Comparison of ENCODE assay signal across 18 cellular contexts in the genomic region with DNA sequence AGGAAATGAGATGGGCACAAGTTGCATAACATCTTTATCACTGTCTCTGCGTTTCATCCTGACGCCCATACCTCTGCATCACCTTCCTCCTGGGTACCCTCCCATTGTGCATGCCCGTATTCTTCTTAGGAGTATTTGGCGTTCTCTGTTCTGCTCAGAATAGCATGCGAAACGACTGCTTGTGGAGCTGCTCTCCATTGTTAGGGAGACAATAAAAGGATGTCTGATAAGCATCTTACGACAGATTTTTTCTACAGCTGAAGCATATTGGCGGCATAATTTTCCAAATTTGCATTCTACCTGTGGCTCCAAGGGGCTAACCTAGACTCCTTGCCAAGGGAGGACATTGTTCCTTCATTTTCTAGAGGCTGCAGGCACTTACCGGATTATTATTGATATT.
DNase-seq lines count a peak whose midpoint lies in the region; ATAC-seq, FAIRE-seq and TF ChIP-seq lines count a peak whose summit lies in the region.
"Had no signal": no experiment of that assay in that cellular context is flagged by ENCODE, and none has a peak within 500 bp of the region (broad histone marks: within the 10 kb centered on the region; RNA-seq: fewer than 3 reads in every experiment).

No MANE protein-coding gene starts in this region.

- H3K27ac Mint-ChIP-seq in MCF 10A (ENCODE audit: low read depth, unreplicated experiment), result no peak overlapping the region
- no peak overlapping the region for H3K27ac Mint-ChIP-seq in activated CD4-positive, alpha-beta T cell treated with anti-CD3 and anti-CD28 coated beads, Interleukin-2, amount 10 ng/mL, durations not matched to agents 24 days and 14 days
- H3K27ac Mint-ChIP-seq: CD8-positive, alpha-beta memory T cell had no signal

- no peaks in the 10 kb centered on the region for H3K79me2 ChIP-seq in mammary epithelial cell (ENCODE audit: insufficient read depth, low read length)

- H3K27me3 ChIP-seq in mammary epithelial cell (ENCODE audit: insufficient read depth, low read length) (no peaks in the 10 kb centered on the region), right cardiac atrium (ENCODE audit: control insufficient read depth, insufficient read depth) (no peaks in the 10 kb centered on the region)
- H3K27me3 ChIP-seq: BLaER1 had no signal

- H3K9ac ChIP-seq in mammary epithelial cell (ENCODE audit: insufficient read depth, low read length), result no peak overlapping the region
- H3K9ac ChIP-seq: BLaER1 had no signal

- H3K4me1 ChIP-seq in mammary epithelial cell (ENCODE audit: insufficient read depth, low read length), result peaks cover 8% of the 10 kb centered on the region
- peaks cover 35% of the 10 kb centered on the region for H3K4me1 ChIP-seq in A549
- no peaks in the 10 kb centered on the region for H3K4me1 ChIP-seq in right cardiac atrium (ENCODE audit: control insufficient read depth, insufficient read depth, low read length)
- H3K4me1 ChIP-seq: BLaER1, Caco-2, HAP-1 had no signal

- ATAC-seq in A549 (no peak), right cardiac atrium (peak in 1 of 2 donors; percentile 25), GM21528 (IDR thresholded peaks at IDR 0.05; ENCODE audit: low FRiP score, unreplicated experiment) (no peak)

- H3K36me3 ChIP-seq in mammary epithelial cell (ENCODE audit: insufficient read depth, low read length), result no peaks in the 10 kb centered on the region
- H3K36me3 ChIP-seq: BLaER1, HAP-1 had no signal

- CTCF ChIA-PET in mammary epithelial cell (lab: Charles Lee; ENCODE audit: low non-redundant PET), result no interaction called here
- CTCF ChIA-PET in MCF 10A (lab: Yijun Ruan, JAX), result no interaction called here
- CTCF ChIA-PET in A549 (lab: Yijun Ruan, JAX), result no interaction called here

- no peak overlapping the region for H3K4me3 Mint-ChIP-seq in MCF 10A (ENCODE audit: unreplicated experiment)
- no peak overlapping the region for H3K4me3 Mint-ChIP-seq in activated CD4-positive, alpha-beta T cell treated with anti-CD3 and anti-CD28 coated beads, Interleukin-2, amount 10 ng/mL, durations not matched to agents 24 days and 14 days
- H3K4me3 Mint-ChIP-seq: CD8-positive, alpha-beta memory T cell had no signal

- H2AFZ ChIP-seq in mammary epithelial cell (ENCODE audit: low read depth, low read length), result peak overlapping the region; percentile 64

- POLR2A ChIA-PET in MCF 10A (lab: Yijun Ruan, JAX) (no interaction called here), A549 (lab: Yijun Ruan, JAX) (no interaction called here)

- no peaks in the 10 kb centered on the region for H4K20me1 ChIP-seq in mammary epithelial cell (ENCODE audit: insufficient read depth, low read length)
- H4K20me1 ChIP-seq: BLaER1 had no signal

- peaks cover 2% of the 10 kb centered on the region for H3K4me1 Mint-ChIP-seq in MCF 10A (ENCODE audit: insufficient read depth, unreplicated experiment)
- H3K4me1 Mint-ChIP-seq in activated CD4-positive, alpha-beta T cell treated with anti-CD3 and anti-CD28 coated beads, Interleukin-2, amount 10 ng/mL, durations not matched to agents 24 days and 14 days, result no peaks in the 10 kb centered on the region
- H3K4me1 Mint-ChIP-seq: CD8-positive, alpha-beta memory T cell had no signal

- WGBS in mammary epithelial cell (ENCODE audit: low coverage, missing lambda C conversion rate), result 24% methylated on average over 9 of the region's 9 CpGs
- 92% methylated on average over 9 of the region's 9 CpGs for WGBS in A549 (ENCODE audit: missing lambda C conversion rate)
- 66% methylated on average over 9 of the region's 9 CpGs for WGBS in right cardiac atrium

- dilution Hi-C loops in mammary epithelial cell (cut with HindIII; ENCODE audit: low sequenced_read_pairs), result no loop called here

- TF ChIP-seq CTCF in mammary epithelial cell (conservative IDR thresholded peaks at IDR 0.05 in 1 of 2, IDR thresholded peaks at IDR 0.05 in 1 of 2; ENCODE audit: extremely low read depth in 1 of 2, insufficient read depth in 1 of 2, low read depth in 1 of 2, low read length in 2 of 2) (no peak), MCF 10A (IDR thresholded peaks at IDR 0.05; ENCODE audit: unreplicated experiment) (no peak), A549 (IDR thresholded peaks at IDR 0.05) (no peak)

- no peak overlapping the region for H3K4me3 ChIP-seq in mammary epithelial cell (replicated peaks in 1 of 3; ENCODE audit: insufficient read depth in 1 of 3, low read depth in 2 of 3, low read length in 3 of 3)
- H3K4me3 ChIP-seq in A549, result no peak overlapping the region
- H3K4me3 ChIP-seq in right cardiac atrium (ENCODE audit: low read length), result no peak overlapping the region
- H3K4me3 ChIP-seq: BLaER1, HAP-1 had no signal

- intact Hi-C loops in mammary epithelial cell (cut with micrococcal nuclease) (no loop called here), MCF 10A (cut with micrococcal nuclease) (no loop called here), right cardiac atrium (cut with DNase I) (loop anchor here in 1 of 4 donors (10.0 kb wide), 1 partner anchor 196 kb away; no protein-coding TSS in a partner anchor)
- intact Hi-C loops in activated CD4-positive, alpha-beta T cell treated with anti-CD3 and anti-CD28 coated beads, Interleukin-2, amount 10 ng/mL, durations not matched to agents 24 days and 14 days (cut with micrococcal nuclease), result no loop called here

- DNase-seq in mammary epithelial cell (no peak), MCF 10A (ENCODE audit: unreplicated experiment) (no peak), A549 (ENCODE audit: low read depth in 1 of 2, low spot score in 1 of 2) (no peak), NCI-H2227 treated with DMSO at 0.1 percent for 48 hours (lab: John Stamatoyannopoulos, UW) (peak; percentile 26), right cardiac atrium (no peak), NCI-H1417 treated with DMSO at 0.1 percent for 48 hours (lab: John Stamatoyannopoulos, UW) (no peak)
- DNase-seq in activated CD4-positive, alpha-beta T cell treated with anti-CD3 and anti-CD28 coated beads, Interleukin-2, amount 10 ng/mL, durations not matched to agents 24 days and 14 days, result no peak
- DNase-seq: AML-193; Caco-2; CD8-positive, alpha-beta memory T cell; DMS53; GF-D8 had no signal

- TF ChIP-seq RAD21 in A549 (conservative IDR thresholded peaks at IDR 0.05 in 1 of 2, IDR thresholded peaks at IDR 0.05 in 1 of 2), result no peak

- TF ChIP-seq POLR2A in A549 (IDR thresholded peaks at IDR 0.05; ENCODE audit: low read length), result no peak

- no peaks in the 10 kb centered on the region for H3K9me3 ChIP-seq in mammary epithelial cell (replicated peaks; ENCODE audit: insufficient read depth, low read length)
- peaks cover 7% of the 10 kb centered on the region for H3K9me3 ChIP-seq in A549
- H3K9me3 ChIP-seq in right cardiac atrium (ENCODE audit: control insufficient read depth, low read length), result no peaks in the 10 kb centered on the region
- H3K9me3 ChIP-seq: BLaER1, Caco-2, HAP-1 had no signal

- H3K27me3 Mint-ChIP-seq in MCF 10A (ENCODE audit: insufficient read depth, unreplicated experiment), result no peaks in the 10 kb centered on the region
- peaks cover 13% of the 10 kb centered on the region for H3K27me3 Mint-ChIP-seq in activated CD4-positive, alpha-beta T cell treated with anti-CD3 and anti-CD28 coated beads, Interleukin-2, amount 10 ng/mL, durations not matched to agents 24 days and 14 days

- H3K4me2 ChIP-seq in mammary epithelial cell (ENCODE audit: insufficient read depth, low read depth, low read length), result no peak overlapping the region
- no peak overlapping the region for H3K4me2 ChIP-seq in A549
- H3K4me2 ChIP-seq: BLaER1 had no signal

- H3K36me3 Mint-ChIP-seq in MCF 10A (ENCODE audit: insufficient read depth, unreplicated experiment), result no peaks in the 10 kb centered on the region
- no peaks in the 10 kb centered on the region for H3K36me3 Mint-ChIP-seq in activated CD4-positive, alpha-beta T cell treated with anti-CD3 and anti-CD28 coated beads, Interleukin-2, amount 10 ng/mL, durations not matched to agents 24 days and 14 days (ENCODE audit: low read depth)
- H3K36me3 Mint-ChIP-seq: CD8-positive, alpha-beta memory T cell had no signal

- BruUV-seq in mammary epithelial cell (replicated peaks; lab: Mats Ljungman, UMichigan) (no TSS peak), MCF 10A (replicated peaks; lab: Mats Ljungman, UMichigan) (no TSS peak)

- H3K27ac ChIP-seq in mammary epithelial cell (ENCODE audit: insufficient read depth, low read depth, low read length) (no peak overlapping the region), A549 (peak overlapping the region; percentile 33 to 49; a peak in 2 of 6 replicates), right cardiac atrium (ENCODE audit: low read length) (peak overlapping the region; percentile 30)
- H3K27ac ChIP-seq: 22Rv1, BLaER1 had no signal

- no peaks in the 10 kb centered on the region for H3K9me3 Mint-ChIP-seq in MCF 10A (ENCODE audit: unreplicated experiment)
- no peaks in the 10 kb centered on the region for H3K9me3 Mint-ChIP-seq in activated CD4-positive, alpha-beta T cell treated with anti-CD3 and anti-CD28 coated beads, Interleukin-2, amount 10 ng/mL, durations not matched to agents 24 days and 14 days
- H3K9me3 Mint-ChIP-seq: CD8-positive, alpha-beta memory T cell had no signal

- FAIRE-seq in A549 (lab: Jason Lieb, UNC), result no peak
- FAIRE-seq: GM19239, H1 had no signal

- in situ Hi-C loops in mammary epithelial cell (cut with MboI; ENCODE audit: low sequenced_read_pairs in 2 of 2), result loop anchor here in 1 of 2 donors (25.0 kb wide), 1 partner anchor 179 kb away; no protein-coding TSS in a partner anchor

- TF ChIP-seq EP300 in A549 (IDR thresholded peaks at IDR 0.05), result no peak

TF ChIP-seq in A549, 52 proteins besides CTCF, POLR2A, EP300 and RAD21 (continues in another document):
- TF ChIP-seq MYC (IDR thresholded peaks at IDR 0.05; ENCODE audit: borderline replicate concordance, low read length) (no peak), CHD4 (IDR thresholded peaks at IDR 0.05; ENCODE audit: borderline replicate concordance) (no peak), CBX8 (IDR thresholded peaks at IDR 0.05) (no peak), JUN (IDR thresholded peaks at IDR 0.05) (no peak), ESRRA (IDR thresholded peaks at IDR 0.05; ENCODE audit: borderline replicate concordance, low read length) (no peak), TFCP2L1 (CRISPR knock-in tag; IDR thresholded peaks at IDR 0.05) (no peak), ZC3H11A (IDR thresholded peaks at IDR 0.05) (no peak)
- TF ChIP-seq, protein P1, sequence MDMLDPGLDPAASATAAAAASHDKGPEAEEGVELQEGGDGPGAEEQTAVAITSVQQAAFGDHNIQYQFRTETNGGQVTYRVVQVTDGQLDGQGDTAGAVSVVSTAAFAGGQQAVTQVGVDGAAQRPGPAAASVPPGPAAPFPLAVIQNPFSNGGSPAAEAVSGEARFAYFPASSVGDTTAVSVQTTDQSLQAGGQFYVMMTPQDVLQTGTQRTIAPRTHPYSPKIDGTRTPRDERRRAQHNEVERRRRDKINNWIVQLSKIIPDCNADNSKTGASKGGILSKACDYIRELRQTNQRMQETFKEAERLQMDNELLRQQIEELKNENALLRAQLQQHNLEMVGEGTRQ (IDR thresholded peaks at IDR 0.05), result no peak
